1 cellular context compared by ENCODE assay signal in the genomic region with DNA sequence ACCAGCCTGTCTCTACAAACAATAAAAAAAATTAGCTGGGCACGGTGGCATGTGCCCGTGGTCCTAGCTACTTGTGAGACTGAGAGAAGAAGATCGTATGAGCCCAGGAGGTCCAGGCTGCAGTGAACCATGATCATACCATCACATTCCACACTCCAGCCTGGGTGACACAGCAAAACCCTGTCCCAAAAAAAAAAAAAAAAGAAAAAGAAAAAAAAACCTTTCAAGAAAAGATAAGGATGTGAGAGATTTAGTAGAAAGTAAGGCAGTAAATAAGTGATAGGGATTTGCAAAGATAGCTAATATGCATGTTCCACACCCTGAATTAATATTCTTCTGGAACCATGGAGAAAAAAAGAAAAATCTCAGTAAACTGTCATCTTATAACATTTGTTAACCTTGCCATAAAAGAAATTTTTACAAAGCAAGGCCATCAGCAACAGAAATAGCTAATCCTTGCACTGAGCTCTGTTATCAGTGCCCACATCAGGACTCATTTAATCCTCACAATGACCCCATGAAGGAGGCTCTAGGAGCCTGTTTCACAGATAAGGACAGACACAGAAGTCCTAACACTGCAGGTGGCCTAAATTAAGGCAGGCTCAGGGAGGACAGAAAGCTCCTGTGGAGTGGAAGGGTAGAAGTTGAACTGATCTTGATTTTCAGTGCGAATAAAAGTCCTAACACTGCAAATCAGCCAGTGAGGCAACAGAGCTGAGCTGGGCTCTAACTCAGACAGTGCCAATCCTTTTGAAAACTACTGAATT.
A peak's percentile ranks its signal among the peaks of the same experiment; 100 is the strongest.
TF ChIP-seq lines count a peak whose summit lies in the region.

No MANE protein-coding gene starts in this region.

TF ChIP-seq in IMR-90, 13 proteins besides CTCF, POLR2A, EP300 and RAD21:
- TF ChIP-seq USF2 (IDR thresholded peaks at IDR 0.05; ENCODE audit: low read depth, low read length) (no peak), NFE2L2 (IDR thresholded peaks at IDR 0.05; ENCODE audit: low read depth, low read length) (peak; percentile 66; the same call in 1 of the 2 replicates)
